Comparison of ENCODE assay signal across 8 cellular contexts in the genomic region with DNA sequence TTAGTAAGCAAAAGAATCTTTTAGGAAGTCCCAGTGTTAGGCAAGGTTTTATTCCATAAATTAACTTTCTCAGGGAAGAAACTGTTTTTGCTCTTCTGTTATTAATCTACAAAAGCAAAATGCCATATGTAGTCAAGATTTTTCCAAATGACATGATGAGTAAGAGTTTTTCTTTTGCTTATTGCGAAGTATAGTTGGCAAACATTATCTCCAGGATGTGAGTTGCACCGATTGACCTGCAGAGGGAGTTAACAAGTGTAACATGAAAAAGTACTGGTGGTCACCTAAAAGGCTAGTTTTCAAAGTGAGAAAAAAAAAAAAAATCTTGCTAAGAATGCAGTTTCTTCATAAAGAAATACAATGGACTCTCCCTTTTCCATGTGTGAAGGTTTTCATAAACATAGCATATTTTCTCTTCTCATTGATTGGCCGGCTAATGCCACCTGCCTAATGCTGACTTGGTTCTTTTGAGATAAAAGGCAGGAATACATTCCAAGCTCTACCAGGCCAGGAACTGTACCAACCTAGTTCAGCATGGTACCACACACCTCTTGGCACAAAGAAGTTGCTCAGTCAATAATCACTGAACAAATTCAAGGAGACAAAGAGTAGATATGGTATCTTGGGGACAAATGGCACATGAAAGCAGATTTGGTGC.
DNase-seq lines count a peak whose midpoint lies in the region; ATAC-seq and TF ChIP-seq lines count a peak whose summit lies in the region.

No MANE protein-coding gene starts in this region.

- peak; percentile 84 for TF ChIP-seq CTCF in fibroblast of villous mesenchyme (IDR thresholded peaks at IDR 0.05; ENCODE audit: insufficient read depth, low read depth, low read length)

- no peak overlapping the region for H3K4me3 ChIP-seq in fibroblast of villous mesenchyme (ENCODE audit: low read depth, low read length)

- ATAC-seq in SK-N-SH treated with all-trans-retinoic acid at 6 μM for 48 hours: peak; percentile 87
- no peak for ATAC-seq in GM21526 (IDR thresholded peaks at IDR 0.05; ENCODE audit: low FRiP score, unreplicated experiment)
- no peak for ATAC-seq in GM18907 (IDR thresholded peaks at IDR 0.05; ENCODE audit: unreplicated experiment)
- ATAC-seq in GM18858 (IDR thresholded peaks at IDR 0.05; ENCODE audit: unreplicated experiment): no peak

- DNase-seq in Daoy (ENCODE audit: low read depth) (peak; percentile 41), HPDE6-E6E7 (ENCODE audit: extremely low spot score) (peak; percentile 44), fibroblast of villous mesenchyme (ENCODE audit: low read depth) (peak; percentile 94), renal cortical epithelial cell (ENCODE audit: low read depth) (peak; percentile 79)

TF ChIP-seq in SK-N-SH treated with all-trans-retinoic acid at 6 μM for 48 hours, 23 proteins besides CTCF, POLR2A, EP300 and RAD21:
- no peak for TF ChIP-seq ARNTL (CRISPR knock-in tag; IDR thresholded peaks at IDR 0.05; ENCODE audit: borderline replicate concordance, low read depth)
- TF ChIP-seq, protein P1, sequence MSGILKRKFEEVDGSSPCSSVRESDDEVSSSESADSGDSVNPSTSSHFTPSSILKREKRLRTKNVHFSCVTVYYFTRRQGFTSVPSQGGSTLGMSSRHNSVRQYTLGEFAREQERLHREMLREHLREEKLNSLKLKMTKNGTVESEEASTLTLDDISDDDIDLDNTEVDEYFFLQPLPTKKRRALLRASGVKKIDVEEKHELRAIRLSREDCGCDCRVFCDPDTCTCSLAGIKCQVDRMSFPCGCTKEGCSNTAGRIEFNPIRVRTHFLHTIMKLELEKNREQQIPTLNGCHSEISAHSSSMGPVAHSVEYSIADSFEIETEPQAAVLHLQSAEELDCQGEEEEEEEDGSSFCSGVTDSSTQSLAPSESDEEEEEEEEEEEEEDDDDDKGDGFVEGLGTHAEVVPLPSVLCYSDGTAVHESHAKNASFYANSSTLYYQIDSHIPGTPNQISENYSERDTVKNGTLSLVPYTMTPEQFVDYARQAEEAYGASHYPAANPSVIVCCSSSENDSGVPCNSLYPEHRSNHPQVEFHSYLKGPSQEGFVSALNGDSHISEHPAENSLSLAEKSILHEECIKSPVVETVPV (CRISPR knock-in tag; IDR thresholded peaks at IDR 0.05): no peak
- no peak for TF ChIP-seq RARB (CRISPR knock-in tag; IDR thresholded peaks at IDR 0.05)
- TF ChIP-seq PPARA (CRISPR knock-in tag; IDR thresholded peaks at IDR 0.05; ENCODE audit: borderline replicate concordance): no peak
- TF ChIP-seq GLIS3 (CRISPR knock-in tag; IDR thresholded peaks at IDR 0.05): no peak
- TF ChIP-seq CSDC2 (CRISPR knock-in tag; IDR thresholded peaks at IDR 0.05): no peak
- TF ChIP-seq TOX (CRISPR knock-in tag; IDR thresholded peaks at IDR 0.05; ENCODE audit: borderline replicate concordance): no peak
- no peak for TF ChIP-seq TCF4 (CRISPR knock-in tag; IDR thresholded peaks at IDR 0.05; ENCODE audit: borderline replicate concordance)
- TF ChIP-seq ZNF70 (CRISPR knock-in tag; IDR thresholded peaks at IDR 0.05): no peak
- TF ChIP-seq OSR1 (CRISPR knock-in tag; IDR thresholded peaks at IDR 0.05): no peak
- no peak for TF ChIP-seq ZC3H10 (CRISPR knock-in tag; IDR thresholded peaks at IDR 0.05)
- no peak for TF ChIP-seq ZFP30 (CRISPR knock-in tag; IDR thresholded peaks at IDR 0.05)
- TF ChIP-seq ZFP3 (CRISPR knock-in tag; IDR thresholded peaks at IDR 0.05): no peak
- no peak for TF ChIP-seq BACH2 (CRISPR knock-in tag; IDR thresholded peaks at IDR 0.05; ENCODE audit: borderline replicate concordance)
- no peak for TF ChIP-seq ZNF565 (CRISPR knock-in tag; conservative IDR thresholded peaks at IDR 0.05; ENCODE audit: low read depth)
- TF ChIP-seq ZNF8 (CRISPR knock-in tag; IDR thresholded peaks at IDR 0.05): no peak
- TF ChIP-seq, protein P2, sequence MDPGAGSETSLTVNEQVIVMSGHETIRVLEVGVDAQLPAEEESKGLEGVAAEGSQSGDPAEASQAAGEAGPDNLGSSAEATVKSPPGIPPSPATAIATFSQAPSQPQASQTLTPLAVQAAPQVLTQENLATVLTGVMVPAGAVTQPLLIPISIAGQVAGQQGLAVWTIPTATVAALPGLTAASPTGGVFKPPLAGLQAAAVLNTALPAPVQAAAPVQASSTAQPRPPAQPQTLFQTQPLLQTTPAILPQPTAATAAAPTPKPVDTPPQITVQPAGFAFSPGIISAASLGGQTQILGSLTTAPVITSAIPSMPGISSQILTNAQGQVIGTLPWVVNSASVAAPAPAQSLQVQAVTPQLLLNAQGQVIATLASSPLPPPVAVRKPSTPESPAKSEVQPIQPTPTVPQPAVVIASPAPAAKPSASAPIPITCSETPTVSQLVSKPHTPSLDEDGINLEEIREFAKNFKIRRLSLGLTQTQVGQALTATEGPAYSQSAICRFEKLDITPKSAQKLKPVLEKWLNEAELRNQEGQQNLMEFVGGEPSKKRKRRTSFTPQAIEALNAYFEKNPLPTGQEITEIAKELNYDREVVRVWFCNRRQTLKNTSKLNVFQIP (CRISPR knock-in tag; IDR thresholded peaks at IDR 0.05; ENCODE audit: borderline replicate concordance, low read depth): no peak
- no peak for TF ChIP-seq TSHZ2 (CRISPR knock-in tag; IDR thresholded peaks at IDR 0.05)
- TF ChIP-seq SNAI2 (CRISPR knock-in tag; IDR thresholded peaks at IDR 0.05): no peak

Comparison
In these comparisons a context has a peak if more than half of its experiments do, and no peak if none do; other contexts are left out.
1. DNase-seq: peak in every context shown above with its lines; median percentile 94 in fibroblast of villous mesenchyme; 79 in renal cortical epithelial cell; 44 in HPDE6-E6E7; 41 in Daoy.